In the genomic region with DNA sequence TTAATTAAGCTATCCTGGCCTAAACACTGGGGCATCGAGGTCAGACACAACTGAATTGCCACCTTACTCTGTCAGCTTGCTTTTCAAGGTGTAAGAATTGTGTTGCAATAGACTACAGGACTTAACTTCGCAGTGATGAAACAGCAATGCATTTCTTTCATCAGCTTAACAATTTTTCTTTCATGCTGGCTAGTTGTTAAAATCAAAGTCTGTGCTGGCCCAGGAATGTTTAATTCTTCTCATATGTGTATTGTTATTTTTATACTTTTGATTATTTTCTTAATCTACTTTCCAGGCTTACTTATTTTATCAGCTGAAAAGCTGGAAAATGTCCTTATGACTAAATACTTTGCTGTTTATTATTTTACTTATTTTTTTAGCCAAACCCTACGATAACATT, we compare ENCODE assay signal across 21 cellular contexts.
"Had no signal": no experiment of that assay in that cellular context is flagged by ENCODE, and none has a peak within 500 bp of the region (broad histone marks: within the 10 kb centered on the region; RNA-seq: fewer than 3 reads in every experiment).

No MANE protein-coding gene starts in this region.

- H3K4me1 ChIP-seq: gastrocnemius medialis, left lung, lower lobe of right lung, pancreas, spleen, stomach had no signal

- H3K4me3 ChIP-seq: gastrocnemius medialis, left lung, lower lobe of right lung, pancreas, spleen, stomach had no signal

- H3K9me3 ChIP-seq: gastrocnemius medialis, left lung, lower lobe of right lung, pancreas, spleen, stomach had no signal

- H3K27ac Mint-ChIP-seq: effector memory CD8-positive, alpha-beta T cell; immature natural killer cell; natural killer cell treated with Interleukin-12 subunit alpha and Interleukin-12 subunit beta and Interleukin-15 and Interleukin-18, amount 100 ng/mL, for 72 hours; progenitor cell of endocrine pancreas; stimulated activated memory B cell treated with anti-CD40 and anti-IgM and Interleukin-4, amounts not matched to agents 10 μg/mL and 1 μg/mL and 100 μg/mL, for 72 hours had no signal

- H3K4me1 Mint-ChIP-seq: central memory CD8-positive, alpha-beta T cell; immature natural killer cell; stimulated activated memory B cell treated with anti-CD40 and anti-IgM and Interleukin-4, amounts not matched to agents 10 μg/mL and 1 μg/mL and 100 μg/mL, for 72 hours had no signal

- H3K36me3 Mint-ChIP-seq: immature natural killer cell; natural killer cell treated with Interleukin-12 subunit alpha and Interleukin-12 subunit beta and Interleukin-15 and Interleukin-18, amount 100 ng/mL, for 72 hours; stimulated activated memory B cell treated with anti-CD40 and anti-IgM and Interleukin-4, amounts not matched to agents 10 μg/mL and 1 μg/mL and 100 μg/mL, for 72 hours had no signal

- H3K4me3 Mint-ChIP-seq: central memory CD8-positive, alpha-beta T cell; effector memory CD8-positive, alpha-beta T cell; immature natural killer cell; natural killer cell treated with Interleukin-12 subunit alpha and Interleukin-12 subunit beta and Interleukin-15 and Interleukin-18, amount 100 ng/mL, for 72 hours; stimulated activated memory B cell treated with anti-CD40 and anti-IgM and Interleukin-4, amounts not matched to agents 10 μg/mL and 1 μg/mL and 100 μg/mL, for 72 hours had no signal

- ATAC-seq: effector memory CD8-positive, alpha-beta T cell; gastrocnemius medialis; left lung; lower lobe of right lung; pancreas had no signal

- DNase-seq: effector memory CD8-positive, alpha-beta T cell; erythroblast; gastrocnemius medialis; immature natural killer cell; left lung; lower lobe of right lung; mesenchymal stem cell; midbrain; occipital lobe; pancreas; spleen; stimulated activated CD4-positive, alpha-beta T cell treated with anti-CD3 and anti-CD28 coated beads, Interleukin-15, amount 100 ng/mL, for 24 hours; stimulated activated CD4-positive, alpha-beta T cell treated with anti-CD3 and anti-CD28 coated beads, Interleukin-1b, Interleukin-23, amount 100 ng/mL, for 48 hours; stimulated activated CD4-positive, alpha-beta T cell treated with anti-CD3 and anti-CD28 coated beads, Interleukin-4, amount 100 ng/mL, for 24 hours; stomach; substantia nigra had no signal

- H3K27ac ChIP-seq: gastrocnemius medialis, left lung, lower lobe of right lung, pancreas, spleen, stomach had no signal

- H3K9me3 Mint-ChIP-seq: central memory CD8-positive, alpha-beta T cell; natural killer cell treated with Interleukin-12 subunit alpha and Interleukin-12 subunit beta and Interleukin-15 and Interleukin-18, amount 100 ng/mL, for 72 hours; stimulated activated memory B cell treated with anti-CD40 and anti-IgM and Interleukin-4, amounts not matched to agents 10 μg/mL and 1 μg/mL and 100 μg/mL, for 72 hours had no signal

- FAIRE-seq: keratinocyte, pancreas had no signal

- H3K27me3 ChIP-seq: gastrocnemius medialis, left lung, pancreas, stomach had no signal

- H3K36me3 ChIP-seq: gastrocnemius medialis, left lung, lower lobe of right lung, pancreas, spleen, stomach had no signal
